In genomic region chr6:14108571-14109410, GRCh38 we compare ENCODE assay signal across 8 cellular contexts. TPM values are rescaled to one million over a fixed set of nuclear protein-coding genes. Genes with fewer than 3 reads are reported as not detected.
DNase-seq lines count a peak whose midpoint lies in the region; ATAC-seq and TF ChIP-seq lines count a peak whose summit lies in the region.

No MANE protein-coding gene starts in this region.

- H3K4me3 ChIP-seq in CD8-positive, alpha-beta T cell (ENCODE audit: low read depth, low read length): no peak overlapping the region

- intact Hi-C loops in CD8-positive, alpha-beta T cell (cut with DNase I, micrococcal nuclease): no loop called here
- intact Hi-C loops in head of caudate nucleus (cut with DNase I): no loop called here

- TF ChIP-seq CTCF in CD8-positive, alpha-beta T cell (IDR thresholded peaks at IDR 0.05): no peak

- no peak overlapping the region for H3K27ac ChIP-seq in CD8-positive, alpha-beta T cell (ENCODE audit: low read depth, low read length)

- H3K4me1 Mint-ChIP-seq in CD8-positive, alpha-beta T cell (ENCODE audit: low read depth): peaks cover 23% of the 10 kb centered on the region

- peaks cover 4% of the 10 kb centered on the region for H3K9me3 Mint-ChIP-seq in CD8-positive, alpha-beta T cell

- ATAC-seq in CD8-positive, alpha-beta T cell: peak; percentile 61
- ATAC-seq in GM19043 (IDR thresholded peaks at IDR 0.05; ENCODE audit: low read depth, unreplicated experiment): peak; percentile 70
- peak; percentile 60 for ATAC-seq in HG03103 (IDR thresholded peaks at IDR 0.05; ENCODE audit: low read depth, unreplicated experiment)

- peaks cover 15% of the 10 kb centered on the region for H3K27me3 Mint-ChIP-seq in CD8-positive, alpha-beta T cell (ENCODE audit: low read depth)

- POLR2A ChIA-PET in CD8-positive, alpha-beta T cell (lab: Charles Lee): no interaction called here

- H3K36me3 Mint-ChIP-seq in CD8-positive, alpha-beta T cell: no peaks in the 10 kb centered on the region

- H3K4me3 Mint-ChIP-seq in CD8-positive, alpha-beta T cell: peak overlapping the region; percentile 10

- H3K27ac Mint-ChIP-seq in CD8-positive, alpha-beta T cell: peak overlapping the region; percentile 18

- H3K4me1 ChIP-seq in CD8-positive, alpha-beta T cell (ENCODE audit: insufficient read depth, low read length): peaks cover 17% of the 10 kb centered on the region

- DNase-seq in CD8-positive, alpha-beta T cell: peak in 2 of 7 experiments; percentile 30 to 47
- DNase-seq in RPMI7951 (ENCODE audit: low read depth) (peak; percentile 15), head of caudate nucleus (peak in 33 of 42 donors; percentile 16 to 65 (median 40)), NCI-H187 (lab: John Stamatoyannopoulos, UW) (no peak), NCI-H187 treated with DMSO at 0.1 percent for 48 hours (lab: John Stamatoyannopoulos, UW) (no peak), AG08395 (ENCODE audit: low spot score) (no peak)

- H3K36me3 ChIP-seq in CD8-positive, alpha-beta T cell (ENCODE audit: insufficient read depth, low read length): no peaks in the 10 kb centered on the region

- H3K9me3 ChIP-seq in CD8-positive, alpha-beta T cell (ENCODE audit: low read length): no peaks in the 10 kb centered on the region

- H3K27me3 ChIP-seq in CD8-positive, alpha-beta T cell (ENCODE audit: insufficient read depth, low read length): no peaks in the 10 kb centered on the region

- CTCF ChIA-PET in CD8-positive, alpha-beta T cell (lab: Charles Lee): interaction anchor here (1.7 kb wide), 1 partner anchor 20 kb away, joined by 6 read pairs; no protein-coding TSS in a partner anchor

RNA-seq across cellular contexts. Expression of gene CD83, which starts 8.8 kb away (rescaled TPM):
- total RNA-seq in CD8-positive, alpha-beta T cell: 10 to 100 TPM; 57.2 to 60.4 TPM
- 12.8 and 14.9 TPM in 2 replicates for total RNA-seq in RPMI7951 (2014; rRNA removed; shearing (Covaris generic))

Comparison
In these comparisons a context has a peak if more than half of its experiments do, and no peak if none do; other contexts are left out.
1. DNase-seq: peak in RPMI7951 (single experiment) and head of caudate nucleus (33 of 42); none in NCI-H187 (0 of 2), NCI-H187 treated with DMSO at 0.1 percent for 48 hours (single experiment) and AG08395 (single experiment).
2. Peak in every context shown above with its lines, with median percentiles within 50 percentile points of each other: ATAC-seq.